Comparison of ENCODE assay signal across 27 cellular contexts in genomic region chr15:58682234-58682633, GRCh38.
"Had no signal": no experiment of that assay in that cellular context is flagged by ENCODE, and none has a peak within 500 bp of the region (broad histone marks: within the 10 kb centered on the region; RNA-seq: fewer than 3 reads in every experiment).

No MANE protein-coding gene starts in this region.

- ATAC-seq: left colon; left lung; lower lobe of right lung; naive thymus-derived CD8-positive, alpha-beta T cell; pancreas; right cardiac atrium; stimulated activated naive B cell treated with anti-CD40 and anti-IgM and Interleukin-4, amounts not matched to agents 10 μg/mL and 1 μg/mL and 100 μg/mL, for 72 hours; stimulated activated naive CD8-positive, alpha-beta T cell treated with anti-CD3 and anti-CD28 coated beads, Interleukin-15, Interleukin-2, amounts not matched to agents 100 U/mL and 50 U/mL, for 24 hours; upper lobe of right lung had no signal

- H3K36me3 ChIP-seq: pancreas, prostate gland, sigmoid colon, thoracic aorta, upper lobe of right lung had no signal

- H3K9me3 Mint-ChIP-seq: naive thymus-derived CD8-positive, alpha-beta T cell; stimulated activated naive B cell treated with anti-CD40 and anti-IgM and Interleukin-4, amounts not matched to agents 10 μg/mL and 1 μg/mL and 100 μg/mL, for 72 hours had no signal

- H3K27me3 ChIP-seq: left lung, pancreas, sigmoid colon, suprapubic skin, tibial artery, upper lobe of right lung had no signal

- H3K4me3 Mint-ChIP-seq: naive thymus-derived CD8-positive, alpha-beta T cell; stimulated activated naive B cell treated with anti-CD40 and anti-IgM and Interleukin-4, amounts not matched to agents 10 μg/mL and 1 μg/mL and 100 μg/mL, for 72 hours had no signal

- H3K4me3 ChIP-seq: left lung, lower lobe of right lung, pancreas, prostate gland, sigmoid colon, suprapubic skin, thoracic aorta, tibial artery, upper lobe of right lung had no signal

- H3K4me1 ChIP-seq: lower lobe of right lung, prostate gland, suprapubic skin, tibial artery, upper lobe of right lung had no signal

- DNase-seq: hippocampal formation; kidney; left colon; left lung; lower lobe of right lung; mammary epithelial cell; mesenchymal stem cell; naive thymus-derived CD8-positive, alpha-beta T cell; pancreas; posterior cingulate gyrus; retina; right cardiac atrium; sigmoid colon; small intestine; stimulated activated CD4-positive, alpha-beta T cell treated with anti-CD3 and anti-CD28 coated beads, Interleukin-1b, Interleukin-23, amount 100 ng/mL, for 48 hours; stimulated activated CD4-positive, alpha-beta T cell treated with anti-CD3 and anti-CD28 coated beads, Interleukin-2, amount 100 ng/mL, for 48 hours; stimulated activated CD4-positive, alpha-beta T cell treated with anti-CD3 and anti-CD28 coated beads, Interleukin-4, amount 100 ng/mL, for 4 hours; stimulated activated CD8-positive, alpha-beta memory T cell treated with anti-CD3 and anti-CD28 coated beads, Interleukin-4, amount 100 ng/mL, for 48 hours; stimulated activated naive B cell treated with anti-CD40 and anti-IgM and Interleukin-4, amounts not matched to agents 10 μg/mL and 1 μg/mL and 100 μg/mL, for 72 hours; stimulated activated naive CD8-positive, alpha-beta T cell treated with anti-CD3 and anti-CD28 coated beads, Interleukin-15, Interleukin-2, amounts not matched to agents 100 U/mL and 50 U/mL, for 24 hours; tibial artery; trophoblast cell; upper lobe of right lung had no signal

- H3K9me3 ChIP-seq: left lung, lower lobe of right lung, pancreas, prostate gland, sigmoid colon, suprapubic skin, thoracic aorta, tibial artery, upper lobe of right lung had no signal

- H3K27me3 Mint-ChIP-seq: naive thymus-derived CD8-positive, alpha-beta T cell; stimulated activated naive B cell treated with anti-CD40 and anti-IgM and Interleukin-4, amounts not matched to agents 10 μg/mL and 1 μg/mL and 100 μg/mL, for 72 hours had no signal

- FAIRE-seq: kidney, pancreas, urothelium cell line had no signal

- H3K27ac ChIP-seq: left lung, lower lobe of right lung, pancreas, prostate gland, sigmoid colon, suprapubic skin, thoracic aorta, tibial artery, upper lobe of right lung had no signal
